Comparison of ENCODE assay signal across 9 cellular contexts in genomic region chr16:84018710-84019109, GRCh38. TPM values are rescaled to one million over a fixed set of nuclear protein-coding genes. Genes with fewer than 3 reads are reported as not detected.
"Had no signal": no experiment of that assay in that cellular context is flagged by ENCODE, and none has a peak within 500 bp of the region (broad histone marks: within the 10 kb centered on the region; RNA-seq: fewer than 3 reads in every experiment).

No MANE protein-coding gene starts in this region.

- ATAC-seq: GM12878 had no signal

- DNase-seq: GDM1, GF-D8 had no signal

- FAIRE-seq: G401.6, GM12878, GM12891, GM12892, GM18507, GM19239 had no signal

- H3K4me3 ChIP-seq: GM12878 had no signal

RNA-seq across cellular contexts. Expression of gene SLC38A8, which starts 23.9 kb away (rescaled TPM):
- total RNA-seq: G401, GM12878 had no signal
- polyA plus RNA-seq: GM12878 had no signal

RNA-seq across cellular contexts. Expression of gene NECAB2, which starts 50.7 kb away (rescaled TPM):
- total RNA-seq: GM12878 had no signal
- polyA plus RNA-seq: GM12878 had no signal
